In genomic region chr18:68568364-68568763, GRCh38 we compare ENCODE assay signal across 24 cellular contexts.
"Had no signal": no experiment of that assay in that cellular context is flagged by ENCODE, and none has a peak within 500 bp of the region (broad histone marks: within the 10 kb centered on the region; RNA-seq: fewer than 3 reads in every experiment).

No MANE protein-coding gene starts in this region.

- H3K4me3 ChIP-seq: colonic mucosa, coronary artery, dorsolateral prefrontal cortex, esophagus muscularis mucosa, esophagus squamous epithelium, gastrocnemius medialis, gastroesophageal sphincter, heart left ventricle had no signal

- H3K9me3 ChIP-seq: colonic mucosa, gastrocnemius medialis had no signal

- H3K27ac ChIP-seq: colonic mucosa, coronary artery, dorsolateral prefrontal cortex, epithelial cell of prostate, esophagus muscularis mucosa, esophagus squamous epithelium, foreskin keratinocyte, gastrocnemius medialis, gastroesophageal sphincter, heart left ventricle had no signal

- H3K4me1 ChIP-seq: colonic mucosa, esophagus muscularis mucosa, esophagus squamous epithelium, gastrocnemius medialis, gastroesophageal sphincter, heart left ventricle had no signal

- H3K36me3 ChIP-seq: colonic mucosa, esophagus muscularis mucosa, esophagus squamous epithelium, gastrocnemius medialis, gastroesophageal sphincter, heart left ventricle had no signal

- ATAC-seq: effector memory CD8-positive, alpha-beta T cell; esophagus mucosa; foreskin keratinocyte; gastrocnemius medialis; gastroesophageal sphincter; heart left ventricle had no signal

- DNase-seq: colonic mucosa; cortex of kidney; dermis blood vessel endothelial cell; dorsolateral prefrontal cortex; effector CD4-positive, alpha-beta T cell; effector CD8-positive, alpha-beta T cell; effector memory CD4-positive, alpha-beta T cell; effector memory CD8-positive, alpha-beta T cell; endodermal cell; erythroblast; esophagus squamous epithelium; foreskin fibroblast; foreskin keratinocyte; foreskin melanocyte; gastrocnemius medialis; glutamatergic neuron; head of caudate nucleus; heart left ventricle had no signal

- H3K27ac Mint-ChIP-seq: dendritic cell treated with granulocyte-macrophage colony-stimulating factor and Interleukin-4, amounts not matched to agents 40 ng/mL and 50 ng/mL, for 4 days; effector memory CD8-positive, alpha-beta T cell; endodermal cell had no signal

- H3K27me3 Mint-ChIP-seq: dendritic cell treated with granulocyte-macrophage colony-stimulating factor and Interleukin-4, amounts not matched to agents 40 ng/mL and 50 ng/mL, for 4 days; effector memory CD8-positive, alpha-beta T cell had no signal

- H3K4me3 Mint-ChIP-seq: dendritic cell treated with granulocyte-macrophage colony-stimulating factor and Interleukin-4, amounts not matched to agents 40 ng/mL and 50 ng/mL, for 4 days; effector memory CD8-positive, alpha-beta T cell; endodermal cell had no signal

- H3K27me3 ChIP-seq: colonic mucosa, esophagus muscularis mucosa, esophagus squamous epithelium, foreskin keratinocyte, gastrocnemius medialis, gastroesophageal sphincter, heart left ventricle had no signal

- H3K9me3 Mint-ChIP-seq: dendritic cell treated with granulocyte-macrophage colony-stimulating factor and Interleukin-4, amounts not matched to agents 40 ng/mL and 50 ng/mL, for 4 days had no signal
